In the genomic region with DNA sequence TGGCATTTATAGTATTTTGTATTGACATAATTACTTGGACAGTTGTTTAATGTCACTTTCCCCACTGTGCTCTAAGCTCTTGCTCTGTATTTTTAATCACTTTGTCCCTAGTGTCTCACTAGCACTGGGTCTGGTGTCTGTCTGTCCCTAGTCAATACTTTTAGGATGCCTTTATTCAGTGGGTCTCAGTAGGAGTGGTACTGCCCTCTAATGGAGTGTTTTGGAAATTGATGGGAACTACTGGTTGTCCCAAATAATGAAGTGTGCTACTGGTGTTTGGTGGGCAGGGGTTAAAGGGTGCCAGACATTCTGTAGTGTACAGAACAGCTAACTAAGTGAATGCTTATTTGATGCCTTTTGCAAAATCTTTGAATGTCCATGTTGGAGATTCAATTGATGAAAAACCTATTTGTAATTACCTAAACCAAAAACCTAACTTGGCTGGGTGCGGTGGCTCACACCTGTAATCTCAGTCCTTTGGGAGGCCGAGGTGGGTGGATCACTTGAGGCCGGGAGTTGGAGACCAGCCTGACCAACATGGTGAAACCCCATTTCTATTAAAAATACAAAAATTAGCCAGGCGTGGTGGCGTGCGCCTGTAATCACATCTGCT, we compare ENCODE assay signal across 8 cellular contexts. TPM values are rescaled to one million over a fixed set of nuclear protein-coding genes. Genes with fewer than 3 reads are reported as not detected.
DNase-seq lines count a peak whose midpoint lies in the region; ATAC-seq, FAIRE-seq and TF ChIP-seq lines count a peak whose summit lies in the region.

No MANE protein-coding gene starts in this region.

- DNase-seq in DMS 273 (lab: John Stamatoyannopoulos, UW; ENCODE audit: unreplicated experiment) (peak; percentile 82), GM19239 (ENCODE audit: insufficient read length, low spot score) (peak; percentile 23), NCI-H82 treated with DMSO at 0.1 percent for 48 hours (lab: John Stamatoyannopoulos, UW; ENCODE audit: unreplicated experiment) (peak; percentile 31), cerebellar cortex (ENCODE audit: low spot score) (peak; percentile 46), lower lobe of right lung (no peak), occipital lobe (lab: John Stamatoyannopoulos, UW) (no peak)
- DNase-seq in NK-92 treated with Interleukin-12 subunit alpha and Interleukin-12 subunit beta, amount 100 ng/mL, for 24 hours (lab: John Stamatoyannopoulos, UW): no peak

- no peaks in the 10 kb centered on the region for H3K36me3 ChIP-seq in lower lobe of right lung

- intact Hi-C loops in lower lobe of right lung (cut with DNase I): loop anchor here (5.0 kb wide), 1 partner anchor 77 kb away; no protein-coding TSS in a partner anchor

- no peak overlapping the region for H3K4me3 ChIP-seq in lower lobe of right lung

- no peaks in the 10 kb centered on the region for H3K9me3 ChIP-seq in lower lobe of right lung

- no peaks in the 10 kb centered on the region for H3K27me3 ChIP-seq in lower lobe of right lung (ENCODE audit: low read depth)

- TF ChIP-seq CTCF in lower lobe of right lung (IDR thresholded peaks at IDR 0.05): peak; percentile 71

- ATAC-seq in HG03175 (IDR thresholded peaks at IDR 0.05; ENCODE audit: unreplicated experiment) (peak; percentile 74), lower lobe of right lung (peak; percentile 82 to 87)

- FAIRE-seq in GM19239 (lab: Jason Lieb, UNC): peak; percentile 55

- H3K4me1 ChIP-seq in lower lobe of right lung: peaks cover 23% of the 10 kb centered on the region

- H3K27ac ChIP-seq in lower lobe of right lung: no peak overlapping the region

RNA-seq across cellular contexts. Expression of gene CDK14, which starts 33.3 kb away (rescaled TPM):
- 58.6 TPM for total RNA-seq in lower lobe of right lung
- 123 TPM for total RNA-seq in occipital lobe

Comparison
In these comparisons a context has a peak if more than half of its experiments do, and no peak if none do; other contexts are left out.
1. DNase-seq: peak in DMS 273 (single experiment), GM19239 (single experiment), NCI-H82 treated with DMSO at 0.1 percent for 48 hours (single experiment) and cerebellar cortex (single experiment); none in lower lobe of right lung (single experiment), NK-92 treated with Interleukin-12 subunit alpha and Interleukin-12 subunit beta, amount 100 ng/mL, for 24 hours (single experiment) and occipital lobe (single experiment).